Comparison of ENCODE assay signal across 1 cellular context in genomic region chr17:18195246-18195645, GRCh38.
TF ChIP-seq lines count a peak whose summit lies in the region.

No MANE protein-coding gene starts in this region.

TF ChIP-seq in GM12878, 131 proteins besides CTCF, POLR2A, EP300 and RAD21:
- TF ChIP-seq CEBPZ (IDR thresholded peaks at IDR 0.05; ENCODE audit: low read depth, low read length) (no peak), SUPT20H (IDR thresholded peaks at IDR 0.05; ENCODE audit: borderline replicate concordance, control insufficient read depth, low read depth, low read length) (no peak), HDGF (IDR thresholded peaks at IDR 0.05) (no peak), PAX8 (IDR thresholded peaks at IDR 0.05) (no peak), ZNF384 (IDR thresholded peaks at IDR 0.05; ENCODE audit: borderline replicate concordance, low read depth, low read length) (no peak), SMAD5 (IDR thresholded peaks at IDR 0.05; ENCODE audit: low read depth) (no peak), ZBED1 (IDR thresholded peaks at IDR 0.05; ENCODE audit: borderline replicate concordance) (no peak)
